In the genomic region with DNA sequence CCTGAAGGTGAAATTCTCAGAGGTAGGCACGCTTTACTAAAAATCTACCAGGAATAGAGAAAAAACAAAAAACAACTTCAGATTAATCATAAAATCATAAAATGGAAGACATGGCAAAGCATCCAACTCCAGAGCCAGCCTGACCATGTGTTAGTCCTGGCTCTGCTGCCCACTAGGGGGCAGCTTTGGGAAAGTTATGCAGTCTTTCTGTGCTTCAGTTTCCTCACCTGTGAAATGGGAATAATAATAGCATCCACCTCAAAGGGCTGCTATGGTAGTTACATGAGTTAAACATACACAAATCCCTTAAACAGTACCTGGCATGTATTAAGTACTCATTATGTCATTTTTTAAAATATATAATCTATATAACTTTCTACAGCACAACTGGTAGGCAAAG, we compare ENCODE assay signal across 1 cellular context.
TF ChIP-seq lines count a peak whose summit lies in the region.

No MANE protein-coding gene starts in this region.

TF ChIP-seq in HepG2, 621 proteins besides CTCF, POLR2A, EP300 and RAD21 (continued from another document):
- TF ChIP-seq, protein P1, sequence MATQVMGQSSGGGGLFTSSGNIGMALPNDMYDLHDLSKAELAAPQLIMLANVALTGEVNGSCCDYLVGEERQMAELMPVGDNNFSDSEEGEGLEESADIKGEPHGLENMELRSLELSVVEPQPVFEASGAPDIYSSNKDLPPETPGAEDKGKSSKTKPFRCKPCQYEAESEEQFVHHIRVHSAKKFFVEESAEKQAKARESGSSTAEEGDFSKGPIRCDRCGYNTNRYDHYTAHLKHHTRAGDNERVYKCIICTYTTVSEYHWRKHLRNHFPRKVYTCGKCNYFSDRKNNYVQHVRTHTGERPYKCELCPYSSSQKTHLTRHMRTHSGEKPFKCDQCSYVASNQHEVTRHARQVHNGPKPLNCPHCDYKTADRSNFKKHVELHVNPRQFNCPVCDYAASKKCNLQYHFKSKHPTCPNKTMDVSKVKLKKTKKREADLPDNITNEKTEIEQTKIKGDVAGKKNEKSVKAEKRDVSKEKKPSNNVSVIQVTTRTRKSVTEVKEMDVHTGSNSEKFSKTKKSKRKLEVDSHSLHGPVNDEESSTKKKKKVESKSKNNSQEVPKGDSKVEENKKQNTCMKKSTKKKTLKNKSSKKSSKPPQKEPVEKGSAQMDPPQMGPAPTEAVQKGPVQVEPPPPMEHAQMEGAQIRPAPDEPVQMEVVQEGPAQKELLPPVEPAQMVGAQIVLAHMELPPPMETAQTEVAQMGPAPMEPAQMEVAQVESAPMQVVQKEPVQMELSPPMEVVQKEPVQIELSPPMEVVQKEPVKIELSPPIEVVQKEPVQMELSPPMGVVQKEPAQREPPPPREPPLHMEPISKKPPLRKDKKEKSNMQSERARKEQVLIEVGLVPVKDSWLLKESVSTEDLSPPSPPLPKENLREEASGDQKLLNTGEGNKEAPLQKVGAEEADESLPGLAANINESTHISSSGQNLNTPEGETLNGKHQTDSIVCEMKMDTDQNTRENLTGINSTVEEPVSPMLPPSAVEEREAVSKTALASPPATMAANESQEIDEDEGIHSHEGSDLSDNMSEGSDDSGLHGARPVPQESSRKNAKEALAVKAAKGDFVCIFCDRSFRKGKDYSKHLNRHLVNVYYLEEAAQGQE (IDR thresholded peaks at IDR 0.05; ENCODE audit: borderline replicate concordance in 1 of 2, low read depth in 1 of 2, low read length in 2 of 2): no peak
- TF ChIP-seq STAG1 (CRISPR knock-in tag; IDR thresholded peaks at IDR 0.05) (peak; percentile 22; the same call in 1 of the 2 replicates), ATF7-NPFF (CRISPR knock-in tag; IDR thresholded peaks at IDR 0.05; ENCODE audit: low read depth) (no peak)
